In the genomic region with DNA sequence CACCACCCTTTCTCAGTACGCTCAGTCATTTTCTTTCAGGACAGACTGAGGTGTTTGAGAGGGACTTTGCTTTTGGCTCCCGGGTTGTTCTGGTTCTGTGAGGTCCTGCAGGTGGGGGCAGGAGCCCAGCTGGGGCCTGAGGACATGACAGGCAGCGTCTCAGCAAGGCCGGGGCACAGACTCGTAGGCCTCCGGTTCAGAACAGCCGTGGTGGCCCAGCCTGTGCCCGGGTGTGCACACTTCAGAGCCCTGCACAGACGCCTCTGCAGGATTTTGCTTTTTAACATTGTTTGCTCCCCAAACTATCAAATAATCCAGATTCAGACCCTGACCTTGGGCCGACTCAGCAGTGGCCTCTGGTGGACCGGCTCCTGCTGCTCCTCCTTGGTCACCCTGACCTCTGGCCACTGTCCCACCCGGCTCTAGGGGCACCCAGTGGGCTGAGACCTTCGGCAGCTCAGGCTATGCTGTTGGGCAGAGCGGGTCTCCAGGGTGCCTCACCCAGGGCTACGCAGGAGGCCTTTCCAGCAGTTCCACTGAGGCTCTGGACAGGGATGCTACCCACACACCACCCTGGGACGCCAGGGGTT, we compare ENCODE assay signal across 25 cellular contexts.
"Had no signal": no experiment of that assay in that cellular context is flagged by ENCODE, and none has a peak within 500 bp of the region (broad histone marks: within the 10 kb centered on the region; RNA-seq: fewer than 3 reads in every experiment).

No MANE protein-coding gene starts in this region.

- H3K36me3 ChIP-seq: colonic mucosa, ovary had no signal

- H3K27ac ChIP-seq: colonic mucosa, esophagus muscularis mucosa, foreskin keratinocyte, gastroesophageal sphincter, heart left ventricle, hepatocyte, ovary, sigmoid colon, testis, tibial artery had no signal

- ATAC-seq: foreskin keratinocyte; gastroesophageal sphincter; heart left ventricle; left colon; stimulated activated effector memory CD8-positive, alpha-beta T cell treated with anti-CD3 and anti-CD28 coated beads, Interleukin-12 subunit alpha, Interleukin-12 subunit beta, amount 100 ng/mL, for 72 hours; stimulated activated naive CD8-positive, alpha-beta T cell treated with anti-CD3 and anti-CD28 coated beads, Interleukin-15, Interleukin-2, amounts not matched to agents 100 U/mL and 50 U/mL, for 24 hours had no signal

- H3K9me3 ChIP-seq: colonic mucosa, esophagus muscularis mucosa, gastroesophageal sphincter, heart left ventricle, ovary, sigmoid colon, testis, tibial artery had no signal

- H3K4me3 Mint-ChIP-seq: dendritic cell treated with granulocyte-macrophage colony-stimulating factor and Interleukin-4, amounts not matched to agents 40 ng/mL and 50 ng/mL, for 4 days; memory B cell; nephron; stimulated activated effector memory CD8-positive, alpha-beta T cell treated with anti-CD3 and anti-CD28 coated beads, Interleukin-12 subunit alpha, Interleukin-12 subunit beta, amount 100 ng/mL, for 72 hours; type B pancreatic cell had no signal

- FAIRE-seq: endothelial cell of umbilical vein had no signal

- H3K4me1 Mint-ChIP-seq: memory B cell; stimulated activated effector memory CD8-positive, alpha-beta T cell treated with anti-CD3 and anti-CD28 coated beads, Interleukin-12 subunit alpha, Interleukin-12 subunit beta, amount 100 ng/mL, for 72 hours had no signal

- H3K4me2 ChIP-seq: hepatocyte had no signal

- H3K36me3 Mint-ChIP-seq: memory B cell; stimulated activated effector memory CD8-positive, alpha-beta T cell treated with anti-CD3 and anti-CD28 coated beads, Interleukin-12 subunit alpha, Interleukin-12 subunit beta, amount 100 ng/mL, for 72 hours; type B pancreatic cell had no signal

- H3K4me3 ChIP-seq: colonic mucosa, esophagus muscularis mucosa, gastroesophageal sphincter, heart left ventricle, hepatocyte, lung, ovary, sigmoid colon, testis, tibial artery had no signal

- H2AFZ ChIP-seq: hepatocyte had no signal

- H3K27me3 ChIP-seq: colonic mucosa, esophagus muscularis mucosa, foreskin keratinocyte, gastroesophageal sphincter, heart left ventricle, hepatocyte, ovary, testis, tibial artery had no signal

- H3K9me3 Mint-ChIP-seq: dendritic cell treated with granulocyte-macrophage colony-stimulating factor and Interleukin-4, amounts not matched to agents 40 ng/mL and 50 ng/mL, for 4 days; memory B cell; nephron; stimulated activated effector memory CD8-positive, alpha-beta T cell treated with anti-CD3 and anti-CD28 coated beads, Interleukin-12 subunit alpha, Interleukin-12 subunit beta, amount 100 ng/mL, for 72 hours; type B pancreatic cell had no signal

- H3K79me2 ChIP-seq: hepatocyte had no signal

- H3K4me1 ChIP-seq: colonic mucosa, esophagus muscularis mucosa, foreskin keratinocyte, gastroesophageal sphincter, testis, tibial artery had no signal

- DNase-seq: colonic mucosa; effector CD8-positive, alpha-beta T cell; foreskin keratinocyte; left colon; occipital lobe; ovary; retina; sigmoid colon; stimulated activated CD4-positive, alpha-beta T cell treated with anti-CD3 and anti-CD28 coated beads, Interleukin-2, amount 100 ng/mL, for 24 hours; stimulated activated CD4-positive, alpha-beta T cell treated with anti-CD3 and anti-CD28 coated beads, Interleukin-4, amount 100 ng/mL, for 24 hours; stimulated activated naive CD8-positive, alpha-beta T cell treated with anti-CD3 and anti-CD28 coated beads, Interleukin-15, Interleukin-2, amounts not matched to agents 100 U/mL and 50 U/mL, for 24 hours; substantia nigra; testis; tibial artery had no signal

- H3K27ac Mint-ChIP-seq: dendritic cell treated with granulocyte-macrophage colony-stimulating factor and Interleukin-4, amounts not matched to agents 40 ng/mL and 50 ng/mL, for 4 days; memory B cell; nephron; stimulated activated effector memory CD8-positive, alpha-beta T cell treated with anti-CD3 and anti-CD28 coated beads, Interleukin-12 subunit alpha, Interleukin-12 subunit beta, amount 100 ng/mL, for 72 hours; type B pancreatic cell had no signal
